ENCODE assay signal across 9 cellular contexts in genomic region chr6:151392429-151392828, GRCh38. TPM values are rescaled to one million over a fixed set of nuclear protein-coding genes. Genes with fewer than 3 reads are reported as not detected.
DNase-seq lines count a peak whose midpoint lies in the region; TF ChIP-seq lines count a peak whose summit lies in the region.
"Had no signal": no experiment of that assay in that cellular context is flagged by ENCODE, and none has a peak within 500 bp of the region (broad histone marks: within the 10 kb centered on the region; RNA-seq: fewer than 3 reads in every experiment).

No MANE protein-coding gene starts in this region.

- peaks cover 2% of the 10 kb centered on the region; the same call in 1 of the 2 replicates for H3K36me3 ChIP-seq in ES-I3 (ENCODE audit: insufficient read depth, low read length)
- H3K36me3 ChIP-seq in Peyer's patch, result no peaks in the 10 kb centered on the region
- no peaks in the 10 kb centered on the region for H3K36me3 ChIP-seq in parathyroid adenoma (ENCODE audit: control insufficient read depth, insufficient read depth, low read length)

- H3K4me3 ChIP-seq in Peyer's patch (peak overlapping the region; percentile 86 to 100 (median 88)), epithelial cell of proximal tubule (ENCODE audit: low read depth, low read length) (peak overlapping the region; percentile 87), parathyroid adenoma (ENCODE audit: low read depth, low read length) (peak overlapping the region; percentile 97)

- H3K4me1 ChIP-seq in ES-I3 (ENCODE audit: insufficient read depth, low read length), result peaks cover 15% of the 10 kb centered on the region; the same call in 1 of the 2 replicates
- H3K4me1 ChIP-seq in Peyer's patch, result peaks cover 0 to 42% (median 11%) of the 10 kb centered on the region in 4 donors
- H3K4me1 ChIP-seq in parathyroid adenoma, result peaks cover 13% of the 10 kb centered on the region

- peaks cover 40% of the 10 kb centered on the region for H3K79me2 ChIP-seq in parathyroid adenoma

- H3K9ac ChIP-seq in ES-I3 (ENCODE audit: low read depth, low read length), result peak overlapping the region; percentile 71
- no peak overlapping the region for H3K9ac ChIP-seq in parathyroid adenoma

- no peak for TF ChIP-seq POLR2A in Peyer's patch (IDR thresholded peaks at IDR 0.05)

- no peak for TF ChIP-seq CTCF in Peyer's patch (IDR thresholded peaks at IDR 0.05)
- no peak for TF ChIP-seq CTCF in epithelial cell of proximal tubule (conservative IDR thresholded peaks at IDR 0.05; ENCODE audit: low read depth, low read length)
- TF ChIP-seq CTCF in parathyroid adenoma (IDR thresholded peaks at IDR 0.05), result no peak

- H3K27ac ChIP-seq in Peyer's patch (peak overlapping the region; percentile 99 to 100 (median 100)), parathyroid adenoma (peak overlapping the region; percentile 97)

- H3K9me3 ChIP-seq in ES-I3 (ENCODE audit: control insufficient read depth, insufficient read depth, low read length) (no peaks in the 10 kb centered on the region), Peyer's patch (no peaks in the 10 kb centered on the region), parathyroid adenoma (ENCODE audit: control insufficient read depth, low read length) (no peaks in the 10 kb centered on the region)

- H3K4me2 ChIP-seq in parathyroid adenoma (ENCODE audit: low read length), result peak overlapping the region; percentile 73

- no peaks in the 10 kb centered on the region for H3K27me3 ChIP-seq in Peyer's patch
- no peaks in the 10 kb centered on the region for H3K27me3 ChIP-seq in parathyroid adenoma (ENCODE audit: control insufficient read depth, insufficient read depth, low read length)

- no peak overlapping the region for H2AFZ ChIP-seq in parathyroid adenoma

- DNase-seq in Peyer's patch, result no peak
- DNase-seq in epithelial cell of proximal tubule (ENCODE audit: low read depth), result no peak
- DNase-seq in activated CD4-positive, CD25-positive, alpha-beta regulatory T cell treated with anti-CD3 and anti-CD28 coated beads, Interleukin-2, amount 50 U/mL, for 72 hours, result no peak
- no peak for DNase-seq in NCI-H69 (lab: John Stamatoyannopoulos, UW)
- DNase-seq in NOMO-1 (lab: John Stamatoyannopoulos, UW; ENCODE audit: unreplicated experiment in 2 of 2), result no peak
- DNase-seq in CD1c-positive myeloid dendritic cell (ENCODE audit: extremely low spot score), result no peak
- DNase-seq: NCI-H446 had no signal

RNA-seq across cellular contexts. Expression of gene ZBTB2, which starts 1.1 kb away (rescaled TPM):
- 10 to 100 TPM in 1 of 4 donors, 1 to 10 TPM in 3; 7.3 to 12.4 (median 9.9) TPM for total RNA-seq in Peyer's patch
- total RNA-seq in epithelial cell of proximal tubule, result 8.9 and 18.6 TPM in 2 replicates

RNA-seq across cellular contexts. Expression of gene RMND1, which starts 59.5 kb away (rescaled TPM):
- total RNA-seq in Peyer's patch (10 to 100 TPM; 18.2 to 50.3 (median 35.6) TPM), epithelial cell of proximal tubule (24.7 and 33.6 TPM in 2 replicates)
